Comparison of ENCODE assay signal across 1 cellular context in the genomic region with DNA sequence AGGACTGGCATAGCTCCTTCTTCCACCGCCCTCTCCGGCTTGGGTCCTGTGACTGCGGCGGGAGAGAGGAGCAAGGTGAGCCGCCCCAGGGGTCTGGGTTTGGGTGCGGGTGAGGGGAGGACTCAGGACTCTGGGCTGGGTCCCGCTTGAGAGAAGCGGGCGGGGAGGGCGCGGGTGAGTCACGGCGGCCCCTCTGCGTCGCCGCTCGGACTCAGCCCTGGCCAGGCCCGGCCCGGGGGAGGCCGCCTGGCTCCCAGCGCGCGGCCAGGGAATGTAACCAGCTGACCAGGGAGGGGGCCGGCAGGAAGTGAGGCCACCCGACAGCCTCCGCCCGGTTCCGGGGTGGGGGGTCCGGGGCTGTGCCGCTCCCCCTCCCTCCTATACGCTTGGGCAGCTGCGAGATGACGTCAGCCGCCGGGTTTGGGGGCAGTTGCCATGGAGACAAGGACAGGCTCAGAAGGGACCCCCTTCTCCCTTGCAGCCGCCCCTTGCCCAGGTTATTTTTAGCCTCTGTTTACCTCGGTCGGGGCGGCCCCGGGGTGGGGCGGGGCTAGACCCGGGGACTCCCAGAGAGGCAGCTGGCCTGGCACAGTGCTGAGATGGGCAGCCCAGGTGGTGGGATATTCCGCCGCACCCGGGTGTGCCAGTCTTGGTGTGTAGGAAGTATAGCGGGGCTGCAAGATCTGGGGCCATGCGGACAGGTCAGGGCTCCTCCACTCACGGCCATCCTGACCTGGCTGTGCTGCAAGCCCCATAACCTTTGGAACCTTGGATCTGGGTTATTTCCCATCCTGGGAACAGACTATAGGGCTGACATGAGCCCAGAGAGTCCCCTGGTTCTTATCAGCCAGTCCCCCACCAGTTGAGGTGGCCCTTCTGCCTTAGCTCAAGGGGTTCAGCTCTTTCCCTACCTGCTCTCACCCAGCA.
TF ChIP-seq lines count a peak whose summit lies in the region.

No MANE protein-coding gene starts in this region.

TF ChIP-seq in K562, 482 proteins besides CTCF, POLR2A, EP300 and RAD21 (continues in another document):
- no peak for TF ChIP-seq ZNF124 (CRISPR knock-in tag; IDR thresholded peaks at IDR 0.05)
- no peak for TF ChIP-seq SNRNP70 (optimal IDR thresholded peaks at IDR 0.05; ENCODE audit: low read depth, low read length)
- no peak for TF ChIP-seq CCAR2 (IDR thresholded peaks at IDR 0.05; ENCODE audit: low read depth, low read length)
- no peak for TF ChIP-seq MYC (IDR thresholded peaks at IDR 0.05; ENCODE audit: low read depth, low read length)
- TF ChIP-seq MYC (CRISPR knock-in tag; IDR thresholded peaks at IDR 0.05; ENCODE audit: borderline replicate concordance, low read depth): no peak
- no peak for TF ChIP-seq ILF3 (IDR thresholded peaks at IDR 0.05; ENCODE audit: borderline replicate concordance)
- TF ChIP-seq POLR2B (IDR thresholded peaks at IDR 0.05; ENCODE audit: low read depth, partially characterized antibody): no peak
- TF ChIP-seq ZMIZ1 (IDR thresholded peaks at IDR 0.05; ENCODE audit: low read depth in 2 of 2, low read length in 2 of 2): no peak
- no peak for TF ChIP-seq ATF1 (CRISPR knock-in tag; IDR thresholded peaks at IDR 0.05)
- TF ChIP-seq ATF1 (tag; IDR thresholded peaks at IDR 0.05): 0 out of 2 replicates have a peak, but pooled peaks have one; percentile 33
- no peak for TF ChIP-seq KLF16 (IDR thresholded peaks at IDR 0.05)
- peak; percentile 38 for TF ChIP-seq VEZF1 (CRISPR knock-in tag; IDR thresholded peaks at IDR 0.05)
- TF ChIP-seq PTRF (tag; IDR thresholded peaks at IDR 0.05): no peak
- no peak for TF ChIP-seq TSC22D4 (tag; IDR thresholded peaks at IDR 0.05)
- TF ChIP-seq RBM25 (IDR thresholded peaks at IDR 0.05; ENCODE audit: low read depth, low read length, severe bottlenecking): no peak
- TF ChIP-seq POLR2G (IDR thresholded peaks at IDR 0.05; ENCODE audit: low read depth, low read length): peak; percentile 58; the same call in 1 of the 2 replicates
- no peak for TF ChIP-seq U2AF1 (optimal IDR thresholded peaks at IDR 0.05; ENCODE audit: low read depth, low read length)
- no peak for TF ChIP-seq ELF1 (tag; IDR thresholded peaks at IDR 0.05)
- TF ChIP-seq, protein P1, sequence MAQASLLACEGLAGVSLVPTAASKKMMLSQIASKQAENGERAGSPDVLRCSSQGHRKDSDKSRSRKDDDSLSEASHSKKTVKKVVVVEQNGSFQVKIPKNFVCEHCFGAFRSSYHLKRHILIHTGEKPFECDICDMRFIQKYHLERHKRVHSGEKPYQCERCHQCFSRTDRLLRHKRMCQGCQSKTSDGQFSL (CRISPR knock-in tag; IDR thresholded peaks at IDR 0.05): peak; percentile 57; the same call in 1 of the 2 replicates
- TF ChIP-seq, protein P1 (tag; IDR thresholded peaks at IDR 0.05): no peak
- no peak for TF ChIP-seq TCFL5 (CRISPR knock-in tag; conservative IDR thresholded peaks at IDR 0.05)
- TF ChIP-seq IFI16 (CRISPR knock-in tag; IDR thresholded peaks at IDR 0.05): no peak
- no peak for TF ChIP-seq TAF1 (IDR thresholded peaks at IDR 0.05; ENCODE audit: control insufficient read depth, extremely low read depth, insufficient read depth, low read length, severe bottlenecking)
- no peak for TF ChIP-seq RBM14 (IDR thresholded peaks at IDR 0.05; ENCODE audit: borderline replicate concordance, insufficient read depth, low read depth, low read length)
- TF ChIP-seq, protein P2, sequence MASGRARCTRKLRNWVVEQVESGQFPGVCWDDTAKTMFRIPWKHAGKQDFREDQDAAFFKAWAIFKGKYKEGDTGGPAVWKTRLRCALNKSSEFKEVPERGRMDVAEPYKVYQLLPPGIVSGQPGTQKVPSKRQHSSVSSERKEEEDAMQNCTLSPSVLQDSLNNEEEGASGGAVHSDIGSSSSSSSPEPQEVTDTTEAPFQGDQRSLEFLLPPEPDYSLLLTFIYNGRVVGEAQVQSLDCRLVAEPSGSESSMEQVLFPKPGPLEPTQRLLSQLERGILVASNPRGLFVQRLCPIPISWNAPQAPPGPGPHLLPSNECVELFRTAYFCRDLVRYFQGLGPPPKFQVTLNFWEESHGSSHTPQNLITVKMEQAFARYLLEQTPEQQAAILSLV (tag; IDR thresholded peaks at IDR 0.05): no peak
- TF ChIP-seq GABPB1 (CRISPR knock-in tag; IDR thresholded peaks at IDR 0.05): 0 out of 2 replicates have a peak, but pooled peaks have one; percentile 23
- TF ChIP-seq, protein P3, sequence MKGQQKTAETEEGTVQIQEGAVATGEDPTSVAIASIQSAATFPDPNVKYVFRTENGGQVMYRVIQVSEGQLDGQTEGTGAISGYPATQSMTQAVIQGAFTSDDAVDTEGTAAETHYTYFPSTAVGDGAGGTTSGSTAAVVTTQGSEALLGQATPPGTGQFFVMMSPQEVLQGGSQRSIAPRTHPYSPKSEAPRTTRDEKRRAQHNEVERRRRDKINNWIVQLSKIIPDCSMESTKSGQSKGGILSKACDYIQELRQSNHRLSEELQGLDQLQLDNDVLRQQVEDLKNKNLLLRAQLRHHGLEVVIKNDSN (CRISPR knock-in tag; IDR thresholded peaks at IDR 0.05): peak; percentile 24; the same call in 1 of the 2 replicates
- no peak for TF ChIP-seq ZBTB9 (CRISPR knock-in tag; IDR thresholded peaks at IDR 0.05)
- TF ChIP-seq SRSF1 (IDR thresholded peaks at IDR 0.05; ENCODE audit: low read depth, low read length): no peak
- no peak for TF ChIP-seq ARNT (IDR thresholded peaks at IDR 0.05)
- TF ChIP-seq, protein P4, sequence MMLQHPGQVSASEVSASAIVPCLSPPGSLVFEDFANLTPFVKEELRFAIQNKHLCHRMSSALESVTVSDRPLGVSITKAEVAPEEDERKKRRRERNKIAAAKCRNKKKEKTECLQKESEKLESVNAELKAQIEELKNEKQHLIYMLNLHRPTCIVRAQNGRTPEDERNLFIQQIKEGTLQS (IDR thresholded peaks at IDR 0.05): peak; percentile 65
- TF ChIP-seq, protein P4 (CRISPR knock-in tag; conservative IDR thresholded peaks at IDR 0.05): no peak
- TF ChIP-seq CAMTA2 (CRISPR knock-in tag; conservative IDR thresholded peaks at IDR 0.05): no peak
- TF ChIP-seq ZBTB40 (IDR thresholded peaks at IDR 0.05): no peak
- TF ChIP-seq ZBTB40 (CRISPR knock-in tag; IDR thresholded peaks at IDR 0.05): no peak
- peak; percentile 63 for TF ChIP-seq GABPA (tag; conservative IDR thresholded peaks at IDR 0.05; ENCODE audit: low read depth)
- TF ChIP-seq CHD1 (IDR thresholded peaks at IDR 0.05; ENCODE audit: low read length): no peak
- TF ChIP-seq CREBBP (IDR thresholded peaks at IDR 0.05; ENCODE audit: low read depth, low read length): no peak
- no peak for TF ChIP-seq HDAC8 (tag; IDR thresholded peaks at IDR 0.05)
